26 cellular contexts compared by ENCODE assay signal in the genomic region with DNA sequence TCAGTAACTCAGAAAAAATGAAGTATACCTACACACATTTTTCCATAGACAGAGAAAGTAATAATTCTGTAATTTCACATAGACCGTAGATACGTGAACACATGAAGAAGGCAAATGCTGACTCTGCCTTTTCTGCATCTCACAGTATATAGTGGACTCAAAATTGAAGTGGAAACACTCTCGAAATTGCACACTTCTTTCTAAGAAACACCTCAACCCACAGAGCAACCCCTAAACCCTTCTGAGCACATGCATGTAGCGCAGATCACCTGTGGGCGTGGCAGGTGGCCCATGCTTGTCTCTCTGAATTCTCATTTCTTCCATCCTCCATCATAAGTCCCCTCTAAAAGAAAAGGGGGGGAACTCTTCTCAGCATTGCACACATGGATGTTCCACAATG. TPM values are rescaled to one million over a fixed set of nuclear protein-coding genes. Genes with fewer than 3 reads are reported as not detected.
DNase-seq lines count a peak whose midpoint lies in the region; ATAC-seq, FAIRE-seq and TF ChIP-seq lines count a peak whose summit lies in the region.
"Had no signal": no experiment of that assay in that cellular context is flagged by ENCODE, and none has a peak within 500 bp of the region (broad histone marks: within the 10 kb centered on the region; RNA-seq: fewer than 3 reads in every experiment).

No MANE protein-coding gene starts in this region.

- no peak overlapping the region for H3K4me3 ChIP-seq in astrocyte (ENCODE audit: insufficient read depth, low read depth, low read length)
- no peak overlapping the region for H3K4me3 ChIP-seq in HepG2 (replicated peaks in 1 of 3; ENCODE audit: insufficient read depth in 1 of 3, low read depth in 2 of 3, low read length in 3 of 3)
- H3K4me3 ChIP-seq in subcutaneous abdominal adipose tissue (ENCODE audit: low read depth in 1 of 5, low read length in 5 of 5): no peak overlapping the region
- H3K4me3 ChIP-seq in spleen: no peak overlapping the region
- no peak overlapping the region for H3K4me3 ChIP-seq in hepatocyte
- H3K4me3 ChIP-seq: MG63, SJCRH30 had no signal

- FAIRE-seq in astrocyte (lab: Jason Lieb, UNC) (no peak), HepG2 (lab: Jason Lieb, UNC) (no peak)
- FAIRE-seq: GM12891, GM19239 had no signal

- H4K20me1 ChIP-seq in astrocyte (ENCODE audit: insufficient read depth, low read length) (peaks cover 99% of the 10 kb centered on the region), HepG2 (ENCODE audit: insufficient read depth, low read length) (no peaks in the 10 kb centered on the region), hepatocyte (ENCODE audit: insufficient read depth, poor library complexity, severe bottlenecking) (no peaks in the 10 kb centered on the region)

- H3K79me2 ChIP-seq in astrocyte (ENCODE audit: insufficient read depth, low read length) (peaks cover 99% of the 10 kb centered on the region), HepG2 (ENCODE audit: insufficient read depth, low read length) (no peaks in the 10 kb centered on the region), hepatocyte (peaks cover 39% of the 10 kb centered on the region)

- BruUV-seq in HepG2 (replicated peaks; lab: Mats Ljungman, UMichigan): no TSS peak

- H3K27me3 Mint-ChIP-seq in activated T-cell treated with anti-CD3 and anti-CD28 coated beads, Interleukin-2, amount 50 U/mL, for 72 hours (ENCODE audit: low read depth): peaks cover 29% of the 10 kb centered on the region
- H3K27me3 Mint-ChIP-seq in activated T-cell treated with anti-CD3 and anti-CD28 coated beads, Interleukin-2, amount 50 U/mL, for 24 hours: peaks cover 12% of the 10 kb centered on the region
- H3K27me3 Mint-ChIP-seq in astrocyte (ENCODE audit: low read depth, unreplicated experiment): no peaks in the 10 kb centered on the region

- H3K27ac ChIP-seq in astrocyte (ENCODE audit: low read depth, low read length) (no peak overlapping the region), HepG2 (ENCODE audit: extremely low read length, insufficient read depth, low read length) (no peak overlapping the region), subcutaneous abdominal adipose tissue (ENCODE audit: low read depth, low read length) (peak overlapping the region; percentile 82), spleen (no peak overlapping the region), hepatocyte (no peak overlapping the region)
- H3K27ac ChIP-seq: HL-60, SJCRH30 had no signal

- H3K36me3 Mint-ChIP-seq in activated T-cell treated with anti-CD3 and anti-CD28 coated beads, Interleukin-2, amount 50 U/mL, for 72 hours (ENCODE audit: insufficient read depth in 2 of 2): no peaks in the 10 kb centered on the region
- no peaks in the 10 kb centered on the region for H3K36me3 Mint-ChIP-seq in activated T-cell treated with anti-CD3 and anti-CD28 coated beads, Interleukin-2, amount 50 U/mL, for 24 hours (ENCODE audit: low read depth)
- H3K36me3 Mint-ChIP-seq in astrocyte (ENCODE audit: low read depth, unreplicated experiment): peaks cover 30% of the 10 kb centered on the region

- H2AFZ ChIP-seq in astrocyte (ENCODE audit: low read depth, low read length) (no peak overlapping the region), HepG2 (ENCODE audit: low read length) (no peak overlapping the region), hepatocyte (no peak overlapping the region)

- no peak overlapping the region for H3K27ac Mint-ChIP-seq in activated T-cell treated with anti-CD3 and anti-CD28 coated beads, Interleukin-2, amount 50 U/mL, for 72 hours
- no peak overlapping the region for H3K27ac Mint-ChIP-seq in activated T-cell treated with anti-CD3 and anti-CD28 coated beads, Interleukin-2, amount 50 U/mL, for 24 hours
- H3K27ac Mint-ChIP-seq in astrocyte (ENCODE audit: unreplicated experiment): peak overlapping the region; percentile 4

- TF ChIP-seq CTCF in astrocyte (IDR thresholded peaks at IDR 0.05; ENCODE audit: insufficient read depth, low read depth, low read length) (no peak), HepG2 (CRISPR knock-in tag; IDR thresholded peaks at IDR 0.05) (no peak), spleen (IDR thresholded peaks at IDR 0.05 in 8 of 11, conservative IDR thresholded peaks at IDR 0.05 in 3 of 11) (no peak), hepatocyte (IDR thresholded peaks at IDR 0.05; ENCODE audit: poor library complexity) (no peak)

- H3K4me1 ChIP-seq in astrocyte (ENCODE audit: insufficient read depth, low read length) (no peaks in the 10 kb centered on the region), HepG2 (ENCODE audit: insufficient read depth, low read length) (no peaks in the 10 kb centered on the region), subcutaneous abdominal adipose tissue (ENCODE audit: control insufficient read depth in 5 of 5, insufficient read depth in 5 of 5, low read length in 5 of 5) (peaks cover 7 to 76% (median 65%) of the 10 kb centered on the region in 5 donors), spleen (peaks cover 0 to 49% (median 20%) of the 10 kb centered on the region in 6 donors), hepatocyte (ENCODE audit: insufficient read depth) (no peaks in the 10 kb centered on the region)

- peak; percentile 24 to 64 for ATAC-seq in activated T-cell treated with anti-CD3 and anti-CD28 coated beads, Interleukin-2, amount 50 U/mL, for 72 hours (replicated peaks in 1 of 2)
- ATAC-seq in HepG2 (no peak), GM18511 (IDR thresholded peaks at IDR 0.05; ENCODE audit: unreplicated experiment) (no peak)
- ATAC-seq: HCT116, PC-3 had no signal

- H3K9ac ChIP-seq in astrocyte (ENCODE audit: low read length) (no peak overlapping the region), HepG2 (ENCODE audit: insufficient read depth, low read depth, low read length) (no peak overlapping the region), subcutaneous abdominal adipose tissue (ENCODE audit: low read length in 5 of 5) (peak overlapping the region in 1 of 5 donors; percentile 27)

- H3K9me2 ChIP-seq in hepatocyte (replicated peaks; ENCODE audit: insufficient read depth): no peaks in the 10 kb centered on the region

- peak; percentile 3 to 8 for DNase-seq in activated T-cell treated with anti-CD3 and anti-CD28 coated beads, Interleukin-2, amount 50 U/mL, for 72 hours
- no peak for DNase-seq in activated T-cell treated with anti-CD3 and anti-CD28 coated beads, Interleukin-2, amount 50 U/mL, for 24 hours
- DNase-seq in astrocyte (ENCODE audit: low read depth) (no peak), HepG2 (ENCODE audit: low spot score) (no peak), spleen (no peak), hepatocyte (ENCODE audit: low spot score) (no peak)
- DNase-seq: 8988T; Calu3; DMS79 treated with DMSO at 0.1 percent for 48 hours; GF-D8; MG63; NCI-H1105 treated with DMSO at 0.1 percent for 48 hours; NCI-H146; NCI-H1930; NCI-H446 treated with DMSO at 0.1 percent for 48 hours; NCI-H526; NCI-H82; NK-92 treated with Interleukin-12 subunit alpha and Interleukin-12 subunit beta, amount 100 ng/mL, for 24 hours; PC-3; SJCRH30 had no signal

- H3K9me3 ChIP-seq in astrocyte (ENCODE audit: insufficient read depth, low read depth, low read length): no peaks in the 10 kb centered on the region
- H3K9me3 ChIP-seq in HepG2 (ENCODE audit: low read length): no peaks in the 10 kb centered on the region
- no peaks in the 10 kb centered on the region for H3K9me3 ChIP-seq in subcutaneous abdominal adipose tissue (ENCODE audit: control insufficient read depth in 5 of 5, low read length in 5 of 5)
- H3K9me3 ChIP-seq in spleen: no peaks in the 10 kb centered on the region
- no peaks in the 10 kb centered on the region for H3K9me3 ChIP-seq in hepatocyte (ENCODE audit: low read depth)
- H3K9me3 ChIP-seq: MG63, SJCRH30 had no signal

- H3K9me3 Mint-ChIP-seq in activated T-cell treated with anti-CD3 and anti-CD28 coated beads, Interleukin-2, amount 50 U/mL, for 72 hours: no peaks in the 10 kb centered on the region
- H3K9me3 Mint-ChIP-seq in activated T-cell treated with anti-CD3 and anti-CD28 coated beads, Interleukin-2, amount 50 U/mL, for 24 hours: no peaks in the 10 kb centered on the region
- no peaks in the 10 kb centered on the region for H3K9me3 Mint-ChIP-seq in astrocyte (ENCODE audit: unreplicated experiment)

- in situ Hi-C loops in HepG2 (cut with HindIII; ENCODE audit: extremely low pct_ligation_motif_present, low pct_unique_long_range_greater_than_20kb): no loop called here

- CTCF ChIA-PET in HepG2 (lab: Yijun Ruan, JAX; ENCODE audit: low intra/inter-chr PET ratio, low total read pairs): no interaction called here

- TF ChIP-seq POLR2A in HepG2 (IDR thresholded peaks at IDR 0.05; ENCODE audit: insufficient read depth in 1 of 2, low read depth in 2 of 2, low read length in 2 of 2) (no peak), spleen (IDR thresholded peaks at IDR 0.05) (no peak)

- no peak overlapping the region for H3K4me2 ChIP-seq in astrocyte (ENCODE audit: low read length)
- H3K4me2 ChIP-seq in HepG2 (ENCODE audit: low read depth, low read length): no peak overlapping the region
- no peak overlapping the region for H3K4me2 ChIP-seq in hepatocyte

- TF ChIP-seq EP300 in HepG2 (IDR thresholded peaks at IDR 0.05; ENCODE audit: low read depth in 2 of 2, low read length in 2 of 2): no peak
- TF ChIP-seq EP300 in HepG2 (CRISPR knock-in tag; IDR thresholded peaks at IDR 0.05; ENCODE audit: borderline replicate concordance): no peak

- intact Hi-C loops in HepG2 (cut with micrococcal nuclease; ENCODE audit: unreplicated experiment) (no loop called here), spleen (cut with DNase I; ENCODE audit: low total_unique reads) (no loop called here)

- no peak overlapping the region for H3K4me3 Mint-ChIP-seq in activated T-cell treated with anti-CD3 and anti-CD28 coated beads, Interleukin-2, amount 50 U/mL, for 72 hours
- H3K4me3 Mint-ChIP-seq in activated T-cell treated with anti-CD3 and anti-CD28 coated beads, Interleukin-2, amount 50 U/mL, for 24 hours: no peak overlapping the region
- H3K4me3 Mint-ChIP-seq in astrocyte (ENCODE audit: unreplicated experiment): no peak overlapping the region

- H3K27me3 ChIP-seq in astrocyte (ENCODE audit: insufficient read depth, low read length) (no peaks in the 10 kb centered on the region), HepG2 (ENCODE audit: control insufficient read depth in 1 of 2, insufficient read depth in 2 of 2, low read length in 2 of 2) (peaks cover 4 to 34% of the 10 kb centered on the region in 2 experiments; a peak in 2 of 5 replicates), subcutaneous abdominal adipose tissue (ENCODE audit: control insufficient read depth in 5 of 5, insufficient read depth in 4 of 5, low read length in 5 of 5) (no peaks in the 10 kb centered on the region), spleen (replicated peaks in 1 of 7) (peaks cover 0 to 2% (median 0%) of the 10 kb centered on the region in 7 donors), hepatocyte (no peaks in the 10 kb centered on the region)
- H3K27me3 ChIP-seq: MG63, SJCRH30 had no signal

- POLR2A ChIA-PET in HepG2 (lab: Yijun Ruan, JAX): no interaction called here

- TF ChIP-seq RAD21 in HepG2 (CRISPR knock-in tag; IDR thresholded peaks at IDR 0.05): no peak

- peaks cover 36% of the 10 kb centered on the region for H3K36me3 ChIP-seq in astrocyte (ENCODE audit: insufficient read depth, low read length)
- H3K36me3 ChIP-seq in HepG2 (replicated peaks in 1 of 2; ENCODE audit: control insufficient read depth in 1 of 2, insufficient read depth in 2 of 2, low read length in 2 of 2): no peaks in the 10 kb centered on the region
- H3K36me3 ChIP-seq in subcutaneous abdominal adipose tissue (ENCODE audit: control insufficient read depth in 5 of 5, insufficient read depth in 5 of 5, low read length in 5 of 5): peaks cover 4 to 23% (median 17%) of the 10 kb centered on the region in 5 donors
- no peaks in the 10 kb centered on the region for H3K36me3 ChIP-seq in spleen
- no peaks in the 10 kb centered on the region for H3K36me3 ChIP-seq in hepatocyte (replicated peaks; ENCODE audit: insufficient read depth, low read depth)
- H3K36me3 ChIP-seq: MG63 had no signal

- WGBS in HepG2 (ENCODE audit: low lambda C conversion rate): 40% methylated on average over 5 of the region's 5 CpGs
- WGBS in spleen, 5 donors: 77 to 90% (median 85%) methylated on average over 5 of the region's 5 CpGs
- WGBS in hepatocyte (ENCODE audit: low lambda C conversion rate, missing lambda C conversion rate): 95% methylated on average over 5 of the region's 5 CpGs

- no peaks in the 10 kb centered on the region for H3K4me1 Mint-ChIP-seq in activated T-cell treated with anti-CD3 and anti-CD28 coated beads, Interleukin-2, amount 50 U/mL, for 72 hours (ENCODE audit: low read depth)
- H3K4me1 Mint-ChIP-seq in activated T-cell treated with anti-CD3 and anti-CD28 coated beads, Interleukin-2, amount 50 U/mL, for 24 hours (ENCODE audit: low read depth): no peaks in the 10 kb centered on the region
- peaks cover 25% of the 10 kb centered on the region for H3K4me1 Mint-ChIP-seq in astrocyte (ENCODE audit: low read depth, unreplicated experiment)

RNA-seq across cellular contexts. Expression of a gene that starts 34.7 kb away (rescaled TPM):
- total RNA-seq in activated T-cell treated with anti-CD3 and anti-CD28 coated beads, Interleukin-2, amount 50 U/mL, for 72 hours: under 1 TPM in 1 of 2 donors, not detected in 1; 0.19 TPM
- total RNA-seq in astrocyte (2,489 and 3,103 TPM in 2 replicates), HepG2 (2016; rRNA removed; fragmentation: Illumina TruSeq; extraction: Trizol) (not detected in 2 replicates), spleen (100 to 1,000 TPM; 251 to 959 (median 365) TPM), hepatocyte (223 and 269 TPM in 2 replicates)
- total RNA-seq in HepG2 (2016; cell fraction: cytosol; rRNA removed; fragmentation: Illumina TruSeq; extraction: Trizol; ENCODE audit: low read depth): not detected in 2 replicates
- not detected in 2 replicates for total RNA-seq in HepG2 (2016; cell fraction: insoluble cytoplasmic fraction; rRNA removed; fragmentation: Illumina TruSeq; extraction: Trizol)
- total RNA-seq in HepG2 (2016; cell fraction: membrane; rRNA removed; fragmentation: Illumina TruSeq; extraction: Trizol): not detected in 2 replicates
- not detected in 2 replicates for total RNA-seq in HepG2 (2016; cell fraction: nucleus; rRNA removed; fragmentation: Illumina TruSeq; extraction: Trizol)
- polyA plus RNA-seq in HepG2 (2011; rRNA removed) (0.03 TPM in 1 of 2 replicates, not detected in the other), spleen (10 to 100 TPM; 37.9 to 71.7 (median 61.5) TPM), hepatocyte (138 and 140 TPM in 2 replicates)
- polyA plus RNA-seq in HepG2 (2011; cell fraction: cytosol; rRNA removed): not detected in 2 replicates
- 0.05 TPM in 1 of 2 replicates, not detected in the other for polyA plus RNA-seq in HepG2 (2011; cell fraction: nucleus; rRNA removed)
- polyA plus RNA-seq in HepG2 (2012): not detected in 2 replicates
- polyA plus RNA-seq in HepG2 (2016; cell fraction: cytosol; fragmentation: Illumina TruSeq; extraction: Trizol; ENCODE audit: low read depth): not detected in 2 replicates
- not detected in 2 replicates for polyA plus RNA-seq in HepG2 (2016; cell fraction: insoluble cytoplasmic fraction; fragmentation: Illumina TruSeq; extraction: Trizol; ENCODE audit: low read depth)
- not detected in 2 replicates for polyA plus RNA-seq in HepG2 (2016; cell fraction: membrane; fragmentation: Illumina TruSeq; extraction: Trizol; ENCODE audit: low read depth)
- polyA plus RNA-seq in HepG2 (2016; cell fraction: nucleus; fragmentation: Illumina TruSeq; extraction: Trizol; ENCODE audit: insufficient read depth, low read depth): not detected in 2 replicates
- 10.2 TPM in 1 of 2 replicates, not detected in the other for polyA minus RNA-seq in HepG2 (2011; rRNA and poly(A)+ RNA removed; ENCODE audit: low replicate concordance)
- not detected in 2 replicates for polyA minus RNA-seq in HepG2 (2011; cell fraction: cytosol; rRNA and poly(A)+ RNA removed)
- 0.13 TPM in 1 of 2 replicates, not detected in the other for polyA minus RNA-seq in HepG2 (2011; cell fraction: nucleus; rRNA and poly(A)+ RNA removed)

RNA-seq across cellular contexts. Expression of a gene that starts 34.9 kb away (rescaled TPM):
- not detected for total RNA-seq in activated T-cell treated with anti-CD3 and anti-CD28 coated beads, Interleukin-2, amount 50 U/mL, for 72 hours
- 1,414 and 1,647 TPM in 2 replicates for total RNA-seq in astrocyte
- total RNA-seq in HepG2 (2016; rRNA removed; fragmentation: Illumina TruSeq; extraction: Trizol): 0.15 and 0.22 TPM in 2 replicates
- not detected in 2 replicates for total RNA-seq in HepG2 (2016; cell fraction: cytosol; rRNA removed; fragmentation: Illumina TruSeq; extraction: Trizol; ENCODE audit: low read depth)
- total RNA-seq in HepG2 (2016; cell fraction: insoluble cytoplasmic fraction; rRNA removed; fragmentation: Illumina TruSeq; extraction: Trizol): 0.15 and 0.35 TPM in 2 replicates
- total RNA-seq in HepG2 (2016; cell fraction: membrane; rRNA removed; fragmentation: Illumina TruSeq; extraction: Trizol): not detected in 2 replicates
- total RNA-seq in HepG2 (2016; cell fraction: nucleus; rRNA removed; fragmentation: Illumina TruSeq; extraction: Trizol): 1.3 TPM in 1 of 2 replicates, not detected in the other
- 1.0 and 1.9 TPM in 2 replicates for polyA plus RNA-seq in HepG2 (2011; rRNA removed)
- polyA plus RNA-seq in HepG2 (2011; cell fraction: cytosol; rRNA removed): 0.56 and 1.6 TPM in 2 replicates
- 1.2 and 4.2 TPM in 2 replicates for polyA plus RNA-seq in HepG2 (2011; cell fraction: nucleus; rRNA removed)
- polyA plus RNA-seq in HepG2 (2012): 0.25 and 0.92 TPM in 2 replicates
- polyA plus RNA-seq in HepG2 (2016; cell fraction: cytosol; fragmentation: Illumina TruSeq; extraction: Trizol; ENCODE audit: low read depth): 0.21 TPM in 1 of 2 replicates, not detected in the other
- 0.19 and 0.68 TPM in 2 replicates for polyA plus RNA-seq in HepG2 (2016; cell fraction: insoluble cytoplasmic fraction; fragmentation: Illumina TruSeq; extraction: Trizol; ENCODE audit: low read depth)
- polyA plus RNA-seq in HepG2 (2016; cell fraction: membrane; fragmentation: Illumina TruSeq; extraction: Trizol; ENCODE audit: low read depth): 0.21 and 0.27 TPM in 2 replicates
- polyA plus RNA-seq in HepG2 (2016; cell fraction: nucleus; fragmentation: Illumina TruSeq; extraction: Trizol; ENCODE audit: insufficient read depth, low read depth): 0.37 TPM in 1 of 2 replicates, not detected in the other
- 3.0 and 8.4 TPM in 2 replicates for polyA minus RNA-seq in HepG2 (2011; rRNA and poly(A)+ RNA removed; ENCODE audit: low replicate concordance)
- 0.97 and 1.9 TPM in 2 replicates for polyA minus RNA-seq in HepG2 (2011; cell fraction: cytosol; rRNA and poly(A)+ RNA removed)
- 0.75 and 1.4 TPM in 2 replicates for polyA minus RNA-seq in HepG2 (2011; cell fraction: nucleus; rRNA and poly(A)+ RNA removed)
- total RNA-seq in spleen: 100 to 1,000 TPM; 296 to 712 (median 410) TPM
- 100 to 1,000 TPM in 1 of 3 donors, 10 to 100 TPM in 2; 52.6 to 116 (median 76.3) TPM for polyA plus RNA-seq in spleen
- 126 and 171 TPM in 2 replicates for total RNA-seq in hepatocyte
- polyA plus RNA-seq in hepatocyte: 220 and 221 TPM in 2 replicates

Comparison
In these comparisons a context has a peak if more than half of its experiments do, and no peak if none do; other contexts are left out.
1. DNase-seq: peak in activated T-cell treated with anti-CD3 and anti-CD28 coated beads, Interleukin-2, amount 50 U/mL, for 72 hours (2 of 2); none in activated T-cell treated with anti-CD3 and anti-CD28 coated beads, Interleukin-2, amount 50 U/mL, for 24 hours (single experiment), astrocyte (single experiment), HepG2 (single experiment), spleen (single experiment) and hepatocyte (single experiment).
2. ATAC-seq: peak in activated T-cell treated with anti-CD3 and anti-CD28 coated beads, Interleukin-2, amount 50 U/mL, for 72 hours (2 of 2); none in HepG2 (single experiment) and GM18511 (single experiment).
3. RNA of a gene that starts 34.7 kb away (total RNA-seq): 2,489 to 3,103 TPM in astrocyte, 251 to 959 TPM in spleen and 223 to 269 TPM in hepatocyte; 0.19 TPM in activated T-cell treated with anti-CD3 and anti-CD28 coated beads, Interleukin-2, amount 50 U/mL, for 72 hours and not detected in HepG2; every median in the first group is over 100 times any median in the second.
4. RNA of a gene that starts 34.9 kb away (total RNA-seq): 1,414 to 1,647 TPM in astrocyte, 296 to 712 TPM in spleen and 126 to 171 TPM in hepatocyte; 0.15 to 1.3 TPM in HepG2 and not detected in activated T-cell treated with anti-CD3 and anti-CD28 coated beads, Interleukin-2, amount 50 U/mL, for 72 hours; every median in the first group is over 10 times any median in the second.